Comparison of ENCODE assay signal across 8 cellular contexts in genomic region chr14:91509083-91509877, GRCh38. TPM values are rescaled to one million over a fixed set of nuclear protein-coding genes. Genes with fewer than 3 reads are reported as not detected.
A peak's percentile ranks its signal among the peaks of the same experiment; 100 is the strongest.
DNase-seq lines count a peak whose midpoint lies in the region; ATAC-seq and TF ChIP-seq lines count a peak whose summit lies in the region.

No MANE protein-coding gene starts in this region.

- no peak for TF ChIP-seq POLR2A in lower leg skin (IDR thresholded peaks at IDR 0.05)

- H2AFZ ChIP-seq in KMS-11 (ENCODE audit: low read depth), result no peak overlapping the region

- H3K27ac ChIP-seq in KMS-11 (peak overlapping the region; percentile 99), cingulate gyrus (ENCODE audit: low read depth, low read length) (peak overlapping the region; percentile 96)

- H4K20me1 ChIP-seq in KMS-11 (ENCODE audit: insufficient read depth), result no peaks in the 10 kb centered on the region

- peak overlapping the region; percentile 95 for H3K4me2 ChIP-seq in KMS-11

- in situ Hi-C loops in G401 (cut with HindIII; ENCODE audit: low sequenced_read_pairs), result no loop called here

- no peaks in the 10 kb centered on the region for H3K36me3 ChIP-seq in KMS-11 (ENCODE audit: insufficient read depth)

- DNase-seq in DMS79 treated with DMSO at 0.1 percent for 48 hours (lab: John Stamatoyannopoulos, UW) (peak; percentile 52), lower leg skin (ENCODE audit: low spot score in 2 of 2) (peak; percentile 32 to 92), G401 (ENCODE audit: low spot score) (no peak)
- DNase-seq in activated CD4-positive, CD25-positive, alpha-beta regulatory T cell treated with anti-CD3 and anti-CD28 coated beads, Interleukin-2, amount 50 U/mL, for 72 hours, result peak; percentile 58
- peak; percentile 41 for DNase-seq in stimulated activated CD4-positive, alpha-beta T cell treated with anti-CD3 and anti-CD28 coated beads, Interleukin-4, amount 100 ng/mL, for 24 hours

- no peak for TF ChIP-seq CTCF in KMS-11 (conservative IDR thresholded peaks at IDR 0.05; ENCODE audit: low read depth, low read length)
- no peak for TF ChIP-seq CTCF in lower leg skin (IDR thresholded peaks at IDR 0.05)

- H3K4me3 ChIP-seq in KMS-11 (IDR thresholded peaks at IDR 0.05; ENCODE audit: insufficient read depth, low read depth, low read length), result no peak overlapping the region
- H3K4me3 ChIP-seq in lower leg skin (ENCODE audit: low read depth, poor library complexity, severe bottlenecking), result peak overlapping the region; percentile 96

- H3K79me2 ChIP-seq in KMS-11 (ENCODE audit: insufficient read depth, low read depth), result peaks cover 54% of the 10 kb centered on the region

- intact Hi-C loops in lower leg skin (cut with DNase I; ENCODE audit: low total_unique reads), result no loop called here

- peaks cover 11% of the 10 kb centered on the region for H3K4me1 ChIP-seq in KMS-11 (ENCODE audit: low read depth, poor library complexity, severe bottlenecking)

- peak overlapping the region; percentile 99 for H3K9ac ChIP-seq in KMS-11

- H3K27me3 ChIP-seq in KMS-11 (ENCODE audit: insufficient read depth, low read depth), result no peaks in the 10 kb centered on the region

- WGBS in lower leg skin, 2 donors, result 0 to 2% methylated on average over 15 to 44 of the region's 71 CpGs

- peak; percentile 20 for ATAC-seq in GM21723 (IDR thresholded peaks at IDR 0.05; ENCODE audit: unreplicated experiment)

RNA-seq across cellular contexts. Expression of gene PPP4R3A, which starts 0.8 kb away (rescaled TPM):
- total RNA-seq in lower leg skin, result 100 to 1,000 TPM in 1 of 4 donors, 10 to 100 TPM in 3; 86.5 to 115 (median 88.9) TPM
- 56.2 and 66.8 TPM in 2 replicates for total RNA-seq in G401 (2014; rRNA removed; shearing (Covaris generic))
